In the genomic region with DNA sequence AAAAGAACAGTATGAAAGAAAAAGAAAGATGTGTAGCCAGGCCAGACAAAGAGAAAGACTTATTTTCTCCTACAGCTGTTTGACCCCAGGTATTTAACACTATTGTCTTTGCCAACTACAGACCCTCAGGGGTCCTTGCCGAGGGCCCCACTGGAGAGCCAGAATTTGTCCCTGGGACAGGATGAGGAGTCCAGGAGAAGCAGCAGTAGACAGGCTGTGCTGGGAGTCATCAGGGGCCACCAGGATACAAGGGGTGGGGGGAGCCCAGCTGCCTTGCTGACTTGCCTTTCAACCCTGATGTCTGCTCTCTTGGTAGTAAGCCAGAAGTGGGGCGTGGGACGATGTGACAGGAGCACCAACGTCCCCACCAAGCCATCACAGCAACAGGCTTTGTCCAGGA, we compare ENCODE assay signal across 28 cellular contexts.
"Had no signal": no experiment of that assay in that cellular context is flagged by ENCODE, and none has a peak within 500 bp of the region (broad histone marks: within the 10 kb centered on the region; RNA-seq: fewer than 3 reads in every experiment).

No MANE protein-coding gene starts in this region.

- H3K27me3 ChIP-seq: gastrocnemius medialis, ovary, sigmoid colon had no signal

- H3K36me3 ChIP-seq: gastrocnemius medialis, ovary, sigmoid colon, thoracic aorta had no signal

- H3K36me3 Mint-ChIP-seq: activated naive CD4-positive, alpha-beta T cell treated with anti-CD3 and anti-CD28 coated beads, Interleukin-2, amount 50 U/mL, for 72 hours; stimulated activated effector memory CD8-positive, alpha-beta T cell treated with anti-CD3 and anti-CD28 coated beads, Interleukin-12 subunit alpha, Interleukin-12 subunit beta, amount 100 ng/mL, for 72 hours had no signal

- H3K4me1 Mint-ChIP-seq: central memory CD8-positive, alpha-beta T cell; stimulated activated effector memory CD8-positive, alpha-beta T cell treated with anti-CD3 and anti-CD28 coated beads, Interleukin-12 subunit alpha, Interleukin-12 subunit beta, amount 100 ng/mL, for 72 hours had no signal

- ATAC-seq: activated CD8-positive, alpha-beta T cell treated with anti-CD3 and anti-CD28 coated beads, Interleukin-2, amount 10 ng/mL, durations not matched to agents 7 days and 5 days; activated naive CD4-positive, alpha-beta T cell treated with anti-CD3 and anti-CD28 coated beads, Interleukin-2, amount 50 U/mL, for 72 hours; activated T-cell treated with anti-CD3 and anti-CD28 coated beads, Interleukin-2, amount 50 U/mL, for 72 hours; gastrocnemius medialis; left ventricle myocardium superior; psoas muscle; stimulated activated effector memory CD8-positive, alpha-beta T cell treated with anti-CD3 and anti-CD28 coated beads, Interleukin-12 subunit alpha, Interleukin-12 subunit beta, amount 100 ng/mL, for 72 hours had no signal

- FAIRE-seq: bronchial epithelial cell, colon, islet of Langerhans, small intestine, urothelium cell line had no signal

- DNase-seq: activated CD4-positive, alpha-beta T cell treated with anti-CD3 and anti-CD28 coated beads for 1 hour; activated CD4-positive, alpha-beta T cell treated with anti-CD3 and anti-CD28 coated beads, Interleukin-2, amount 50 U/mL, for 1 hour; activated CD8-positive, alpha-beta T cell treated with anti-CD3 and anti-CD28 coated beads, Interleukin-2, amount 10 ng/mL, durations not matched to agents 7 days and 5 days; activated naive CD4-positive, alpha-beta T cell; activated T-cell treated with anti-CD3 and anti-CD28 coated beads for 4 hours; activated T-cell treated with anti-CD3 and anti-CD28 coated beads, Interleukin-2, amount 50 U/mL, for 72 hours; dermis blood vessel endothelial cell; effector CD4-positive, alpha-beta T cell; gastrocnemius medialis; glutamatergic neuron; left ventricle myocardium superior; ovary; psoas muscle; sigmoid colon; small intestine; stimulated activated CD4-positive, alpha-beta T cell treated with anti-CD3 and anti-CD28 coated beads, Interleukin-4, amount 100 ng/mL, for 24 hours; T-helper 2 cell; trophoblast cell had no signal

- H3K27ac Mint-ChIP-seq: activated CD8-positive, alpha-beta T cell treated with anti-CD3 and anti-CD28 coated beads, Interleukin-2, amount 10 ng/mL, durations not matched to agents 7 days and 5 days; activated T-cell treated with anti-CD3 and anti-CD28 coated beads, Interleukin-2, amount 50 U/mL, for 72 hours; stimulated activated effector memory CD8-positive, alpha-beta T cell treated with anti-CD3 and anti-CD28 coated beads, Interleukin-12 subunit alpha, Interleukin-12 subunit beta, amount 100 ng/mL, for 72 hours; stimulated activated naive CD8-positive, alpha-beta T cell treated with anti-CD3 and anti-CD28 coated beads, Interleukin-15, Interleukin-2, amounts not matched to agents 100 ng/mL and 50 ng/mL, for 24 hours had no signal

- H3K27ac ChIP-seq: gastrocnemius medialis, ovary, psoas muscle, sigmoid colon, thoracic aorta had no signal

- H3K4me1 ChIP-seq: gastrocnemius medialis, psoas muscle had no signal

- H3K9me3 Mint-ChIP-seq: activated naive CD4-positive, alpha-beta T cell treated with anti-CD3 and anti-CD28 coated beads, Interleukin-2, amount 50 U/mL, for 72 hours; activated T-cell treated with anti-CD3 and anti-CD28 coated beads, Interleukin-2, amount 50 U/mL, for 72 hours; central memory CD8-positive, alpha-beta T cell; nephron; stimulated activated effector memory CD8-positive, alpha-beta T cell treated with anti-CD3 and anti-CD28 coated beads, Interleukin-12 subunit alpha, Interleukin-12 subunit beta, amount 100 ng/mL, for 72 hours; stimulated activated naive CD8-positive, alpha-beta T cell treated with anti-CD3 and anti-CD28 coated beads, Interleukin-15, Interleukin-2, amounts not matched to agents 100 ng/mL and 50 ng/mL, for 24 hours had no signal

- H3K9me3 ChIP-seq: gastrocnemius medialis, ovary, psoas muscle, sigmoid colon, thoracic aorta had no signal

- H3K4me3 ChIP-seq: gastrocnemius medialis, ovary, psoas muscle, sigmoid colon, thoracic aorta had no signal

- H3K4me3 Mint-ChIP-seq: activated CD8-positive, alpha-beta T cell treated with anti-CD3 and anti-CD28 coated beads, Interleukin-2, amount 10 ng/mL, durations not matched to agents 7 days and 5 days; activated T-cell treated with anti-CD3 and anti-CD28 coated beads, Interleukin-2, amount 50 U/mL, for 72 hours; central memory CD8-positive, alpha-beta T cell; nephron; stimulated activated effector memory CD8-positive, alpha-beta T cell treated with anti-CD3 and anti-CD28 coated beads, Interleukin-12 subunit alpha, Interleukin-12 subunit beta, amount 100 ng/mL, for 72 hours; stimulated activated naive CD8-positive, alpha-beta T cell treated with anti-CD3 and anti-CD28 coated beads, Interleukin-15, Interleukin-2, amounts not matched to agents 100 ng/mL and 50 ng/mL, for 24 hours had no signal
